Comparison of ENCODE assay signal across 17 cellular contexts in genomic region chr3:31978553-31978952, GRCh38. TPM values are rescaled to one million over a fixed set of nuclear protein-coding genes. Genes with fewer than 3 reads are reported as not detected.
DNase-seq lines count a peak whose midpoint lies in the region; ATAC-seq, FAIRE-seq and TF ChIP-seq lines count a peak whose summit lies in the region.
"Had no signal": no experiment of that assay in that cellular context is flagged by ENCODE, and none has a peak within 500 bp of the region (broad histone marks: within the 10 kb centered on the region; RNA-seq: fewer than 3 reads in every experiment).

No MANE protein-coding gene starts in this region.

- peaks cover 86% of the 10 kb centered on the region for H3K27me3 Mint-ChIP-seq in activated T-cell treated with anti-CD3 and anti-CD28 coated beads, Interleukin-2, amount 50 U/mL, for 24 hours
- no peaks in the 10 kb centered on the region for H3K27me3 Mint-ChIP-seq in astrocyte (ENCODE audit: low read depth, unreplicated experiment)

- H4K20me1 ChIP-seq in Karpas-422 (ENCODE audit: insufficient read depth, low read depth, low read length) = no peaks in the 10 kb centered on the region
- H4K20me1 ChIP-seq in astrocyte (ENCODE audit: insufficient read depth, low read length) = peaks cover 4% of the 10 kb centered on the region

- intact Hi-C loops in gastrocnemius medialis (cut with DNase I; ENCODE audit: low total_unique reads) = no loop called here

- peak overlapping the region; percentile 19 for H3K4me3 Mint-ChIP-seq in activated T-cell treated with anti-CD3 and anti-CD28 coated beads, Interleukin-2, amount 50 U/mL, for 24 hours
- peak overlapping the region; percentile 93 for H3K4me3 Mint-ChIP-seq in astrocyte (ENCODE audit: unreplicated experiment)

- peak overlapping the region; percentile 93 for H3K9ac ChIP-seq in Karpas-422 (ENCODE audit: low read length)
- H3K9ac ChIP-seq in astrocyte (ENCODE audit: low read length) = no peak overlapping the region

- no peaks in the 10 kb centered on the region for H3K36me3 Mint-ChIP-seq in activated T-cell treated with anti-CD3 and anti-CD28 coated beads, Interleukin-2, amount 50 U/mL, for 24 hours (ENCODE audit: low read depth)
- H3K36me3 Mint-ChIP-seq in astrocyte (ENCODE audit: low read depth, unreplicated experiment) = peaks cover 11% of the 10 kb centered on the region

- TF ChIP-seq POLR2A in gastrocnemius medialis (IDR thresholded peaks at IDR 0.05) = no peak

- TF ChIP-seq CTCF in astrocyte (IDR thresholded peaks at IDR 0.05; ENCODE audit: insufficient read depth, low read depth, low read length) = no peak
- no peak for TF ChIP-seq CTCF in gastrocnemius medialis (IDR thresholded peaks at IDR 0.05 in 4 of 5, conservative IDR thresholded peaks at IDR 0.05 in 1 of 5)

- H2AFZ ChIP-seq in Karpas-422 (ENCODE audit: low read length) = no peak overlapping the region
- H2AFZ ChIP-seq in astrocyte (ENCODE audit: low read depth, low read length) = no peak overlapping the region

- H3K4me1 ChIP-seq in Karpas-422 (ENCODE audit: low read length) (peaks cover 76% of the 10 kb centered on the region), astrocyte (ENCODE audit: insufficient read depth, low read length) (no peaks in the 10 kb centered on the region), gastrocnemius medialis (peaks cover 9 to 11% of the 10 kb centered on the region in 2 donors)

- H3K27me3 ChIP-seq in Karpas-422 (ENCODE audit: low read length) (no peaks in the 10 kb centered on the region), astrocyte (ENCODE audit: insufficient read depth, low read length) (no peaks in the 10 kb centered on the region), gastrocnemius medialis (peaks cover 0 to 11% (median 5%) of the 10 kb centered on the region in 3 donors)
- H3K27me3 ChIP-seq: sigmoid colon had no signal

- no peak for FAIRE-seq in astrocyte (lab: Jason Lieb, UNC)

- peak overlapping the region; percentile 79 for H3K27ac Mint-ChIP-seq in activated T-cell treated with anti-CD3 and anti-CD28 coated beads, Interleukin-2, amount 50 U/mL, for 24 hours
- H3K27ac Mint-ChIP-seq in astrocyte (ENCODE audit: unreplicated experiment) = no peak overlapping the region
- H3K27ac Mint-ChIP-seq: H9 had no signal

- H3K36me3 ChIP-seq in Karpas-422 (ENCODE audit: insufficient read depth, low read length) (peaks cover 39% of the 10 kb centered on the region), astrocyte (ENCODE audit: insufficient read depth, low read length) (no peaks in the 10 kb centered on the region), gastrocnemius medialis (no peaks in the 10 kb centered on the region)
- H3K36me3 ChIP-seq: sigmoid colon, thoracic aorta had no signal

- H3K9me3 ChIP-seq in Karpas-422 (ENCODE audit: low read length) (no peaks in the 10 kb centered on the region), astrocyte (ENCODE audit: insufficient read depth, low read depth, low read length) (no peaks in the 10 kb centered on the region), gastrocnemius medialis (no peaks in the 10 kb centered on the region)
- H3K9me3 ChIP-seq: sigmoid colon, thoracic aorta had no signal

- no peak for ATAC-seq in gastrocnemius medialis

- H3K27ac ChIP-seq in Karpas-422 (ENCODE audit: low read length) (peak overlapping the region; percentile 98), astrocyte (ENCODE audit: low read depth, low read length) (no peak overlapping the region), gastrocnemius medialis (no peak overlapping the region)
- H3K27ac ChIP-seq: sigmoid colon, thoracic aorta had no signal

- in situ Hi-C loops in gastrocnemius medialis (cut with MboI; ENCODE audit: low sequenced_read_pairs in 4 of 4) = no loop called here

- DNase-seq in activated T-cell treated with anti-CD3 and anti-CD28 coated beads, Interleukin-2, amount 50 U/mL, for 24 hours = no peak
- DNase-seq in activated T-cell treated with anti-CD3 and anti-CD28 coated beads for 4 hours = no peak
- DNase-seq in Karpas-422 = no peak
- DNase-seq in astrocyte (ENCODE audit: low read depth) = no peak
- DNase-seq in renal cortical epithelial cell (ENCODE audit: low read depth) = peak; percentile 31
- DNase-seq in gastrocnemius medialis = no peak
- no peak for DNase-seq in NCI-H446 (lab: John Stamatoyannopoulos, UW)
- no peak for DNase-seq in NK-92 treated with Interleukin-12 subunit alpha and Interleukin-12 subunit beta, amount 100 ng/mL, for 24 hours (lab: John Stamatoyannopoulos, UW)
- DNase-seq: activated CD8-positive, alpha-beta memory T cell treated with anti-CD3 and anti-CD28 coated beads for 24 hours; activated naive CD4-positive, alpha-beta T cell treated with anti-CD3 and anti-CD28 coated beads, Interleukin-2, amount 50 U/mL, for 16 hours; GF-D8; H9; islet precursor cell; NCI-H1436 treated with DMSO at 0.1 percent for 48 hours; NCI-H446 treated with DMSO at 0.1 percent for 48 hours; sigmoid colon had no signal

- H3K9me3 Mint-ChIP-seq in activated T-cell treated with anti-CD3 and anti-CD28 coated beads, Interleukin-2, amount 50 U/mL, for 24 hours = peaks cover 4% of the 10 kb centered on the region
- peaks cover 6% of the 10 kb centered on the region for H3K9me3 Mint-ChIP-seq in astrocyte (ENCODE audit: unreplicated experiment)
- H3K9me3 Mint-ChIP-seq: H9 had no signal

- H3K4me1 Mint-ChIP-seq in activated T-cell treated with anti-CD3 and anti-CD28 coated beads, Interleukin-2, amount 50 U/mL, for 24 hours (ENCODE audit: low read depth) = peaks cover 30% of the 10 kb centered on the region
- peaks cover 44% of the 10 kb centered on the region for H3K4me1 Mint-ChIP-seq in astrocyte (ENCODE audit: low read depth, unreplicated experiment)

- peaks cover 98% of the 10 kb centered on the region for H3K79me2 ChIP-seq in Karpas-422 (ENCODE audit: low read length)
- peaks cover 52% of the 10 kb centered on the region for H3K79me2 ChIP-seq in astrocyte (ENCODE audit: insufficient read depth, low read length)

- H3K4me3 ChIP-seq in Karpas-422 (ENCODE audit: low read length) (peak overlapping the region; percentile 62), astrocyte (ENCODE audit: insufficient read depth, low read depth, low read length) (no peak overlapping the region), gastrocnemius medialis (no peak overlapping the region)
- H3K4me3 ChIP-seq: sigmoid colon, thoracic aorta had no signal

- H3K9me2 ChIP-seq in Karpas-422 (replicated peaks; ENCODE audit: insufficient read depth, low read length) = no peaks in the 10 kb centered on the region

- peak overlapping the region; percentile 81 for H3K4me2 ChIP-seq in Karpas-422 (ENCODE audit: low read depth, low read length, poor library complexity, severe bottlenecking)
- H3K4me2 ChIP-seq in astrocyte (ENCODE audit: low read length) = no peak overlapping the region

RNA-seq across cellular contexts. Expression of gene OSBPL10, which starts 2.5 kb away (rescaled TPM):
- total RNA-seq in Karpas-422 (2014; rRNA removed; shearing (Covaris generic); ENCODE audit: low replicate concordance) = 87.0 and 106 TPM in 2 replicates
- total RNA-seq in astrocyte = 51.3 and 52.7 TPM in 2 replicates
- total RNA-seq in renal cortical epithelial cell = 17.0 and 78.3 TPM in 2 replicates
- 1 to 10 TPM; 1.4 to 7.0 (median 3.8) TPM for total RNA-seq in gastrocnemius medialis

RNA-seq across cellular contexts. Expression of gene ZNF860, which starts 3.0 kb away (rescaled TPM):
- 14.6 and 22.4 TPM in 2 replicates for total RNA-seq in Karpas-422 (2014; rRNA removed; shearing (Covaris generic); ENCODE audit: low replicate concordance)
- total RNA-seq in astrocyte = 2.7 and 3.7 TPM in 2 replicates
- 3.3 and 8.6 TPM in 2 replicates for total RNA-seq in renal cortical epithelial cell
- under 1 TPM in 1 of 4 donors, not detected in 3; 0.07 TPM for total RNA-seq in gastrocnemius medialis
